7 cellular contexts compared by ENCODE assay signal in genomic region chr18:63850010-63850409, GRCh38. TPM values are rescaled to one million over a fixed set of nuclear protein-coding genes. Genes with fewer than 3 reads are reported as not detected.
DNase-seq lines count a peak whose midpoint lies in the region; ATAC-seq and TF ChIP-seq lines count a peak whose summit lies in the region.

No MANE protein-coding gene starts in this region.

- no peaks in the 10 kb centered on the region for H3K27me3 ChIP-seq in GM23338 (ENCODE audit: insufficient read depth)

- H3K4me2 ChIP-seq in GM23338: no peak overlapping the region

- DNase-seq in GM23338 (ENCODE audit: low spot score): peak; percentile 76
- peak; percentile 39 for DNase-seq in NCI-H1105 (lab: John Stamatoyannopoulos, UW)
- no peak for DNase-seq in astrocyte of the spinal cord (ENCODE audit: low read depth, low spot score)
- no peak for DNase-seq in osteocyte (ENCODE audit: extremely low spot score, unreplicated experiment)
- no peak for DNase-seq in T-cell
- no peak for DNase-seq in ureter (ENCODE audit: low spot score)

- no peaks in the 10 kb centered on the region for H3K79me2 ChIP-seq in GM23338 (replicated peaks; ENCODE audit: insufficient read depth)

- no peaks in the 10 kb centered on the region for H4K20me1 ChIP-seq in GM23338 (replicated peaks; ENCODE audit: insufficient read depth)

- no peaks in the 10 kb centered on the region for H3K36me3 Mint-ChIP-seq in GM23338 (ENCODE audit: low read depth)
- no peaks in the 10 kb centered on the region for H3K36me3 Mint-ChIP-seq in osteocyte (ENCODE audit: unreplicated experiment)
- H3K36me3 Mint-ChIP-seq in T-cell: no peaks in the 10 kb centered on the region

- H3K36me3 ChIP-seq in GM23338 (ENCODE audit: insufficient read depth): no peaks in the 10 kb centered on the region

- H3K27me3 Mint-ChIP-seq in GM23338 (ENCODE audit: insufficient read depth, low read depth, poor library complexity) (no peaks in the 10 kb centered on the region), osteocyte (ENCODE audit: unreplicated experiment) (peaks cover 41% of the 10 kb centered on the region), T-cell (peaks cover 0 to 10% of the 10 kb centered on the region in 2 donors)

- H3K27ac ChIP-seq in GM23338 (ENCODE audit: low read depth): no peak overlapping the region

- no peaks in the 10 kb centered on the region for H3K4me1 Mint-ChIP-seq in GM23338
- no peaks in the 10 kb centered on the region for H3K4me1 Mint-ChIP-seq in osteocyte (ENCODE audit: unreplicated experiment)
- H3K4me1 Mint-ChIP-seq in T-cell: no peaks in the 10 kb centered on the region

- no peak overlapping the region for H3K4me3 Mint-ChIP-seq in GM23338
- H3K4me3 Mint-ChIP-seq in osteocyte (ENCODE audit: unreplicated experiment): no peak overlapping the region
- no peak overlapping the region for H3K4me3 Mint-ChIP-seq in T-cell

- H3K9me2 ChIP-seq in GM23338 (ENCODE audit: insufficient read depth): no peaks in the 10 kb centered on the region

- no peak overlapping the region for H2AFZ ChIP-seq in GM23338

- peak; percentile 54; the same call in 2 of the 3 replicates for TF ChIP-seq CTCF in GM12872 (IDR thresholded peaks at IDR 0.05; ENCODE audit: insufficient read depth, low read depth, low read length)
- peak; percentile 65 to 78 for TF ChIP-seq CTCF in GM23338 (conservative IDR thresholded peaks at IDR 0.05; ENCODE audit: low read depth in 2 of 2)
- TF ChIP-seq CTCF in astrocyte of the spinal cord (IDR thresholded peaks at IDR 0.05; ENCODE audit: low read depth, low read length): peak; percentile 65
- TF ChIP-seq CTCF in osteocyte (IDR thresholded peaks at IDR 0.05): peak; percentile 54

- POLR2A ChIA-PET in T-cell (lab: Charles Lee): no interaction called here

- H3K4me1 ChIP-seq in GM23338 (ENCODE audit: insufficient read depth): no peaks in the 10 kb centered on the region

- no peak overlapping the region for H3K27ac Mint-ChIP-seq in GM23338
- no peak overlapping the region for H3K27ac Mint-ChIP-seq in osteocyte (ENCODE audit: unreplicated experiment)
- H3K27ac Mint-ChIP-seq in T-cell: no peak overlapping the region

- no peaks in the 10 kb centered on the region for H3F3A ChIP-seq in GM23338 (replicated peaks; ENCODE audit: low read depth)

- ATAC-seq in GM23338 (peak; percentile 95), T-cell (replicated peaks in 1 of 4) (no peak)

- H3K4me3 ChIP-seq in GM23338 (no peak overlapping the region), astrocyte of the spinal cord (ENCODE audit: low read depth, low read length) (no peak overlapping the region)

- CTCF ChIA-PET in T-cell (lab: Charles Lee): interaction anchor here in 1 of 2 donors (0.5 kb wide), 1 partner anchor 11 kb away, joined by 6 read pairs; no protein-coding TSS in a partner anchor

- in situ Hi-C loops in astrocyte of the spinal cord (cut with HindIII; ENCODE audit: low sequenced_read_pairs): no loop called here

- H3K9me3 Mint-ChIP-seq in GM23338 (no peaks in the 10 kb centered on the region), osteocyte (ENCODE audit: unreplicated experiment) (no peaks in the 10 kb centered on the region), T-cell (no peaks in the 10 kb centered on the region)

TF ChIP-seq in GM23338, 12 proteins besides CTCF, POLR2A, EP300 and RAD21 (continues in another document):
- TF ChIP-seq EZH2 (IDR thresholded peaks at IDR 0.05; ENCODE audit: low read depth, unreplicated experiment): no peak
- TF ChIP-seq ZNF114 (CRISPR knock-in tag; IDR thresholded peaks at IDR 0.05): no peak
- TF ChIP-seq, protein P1, sequence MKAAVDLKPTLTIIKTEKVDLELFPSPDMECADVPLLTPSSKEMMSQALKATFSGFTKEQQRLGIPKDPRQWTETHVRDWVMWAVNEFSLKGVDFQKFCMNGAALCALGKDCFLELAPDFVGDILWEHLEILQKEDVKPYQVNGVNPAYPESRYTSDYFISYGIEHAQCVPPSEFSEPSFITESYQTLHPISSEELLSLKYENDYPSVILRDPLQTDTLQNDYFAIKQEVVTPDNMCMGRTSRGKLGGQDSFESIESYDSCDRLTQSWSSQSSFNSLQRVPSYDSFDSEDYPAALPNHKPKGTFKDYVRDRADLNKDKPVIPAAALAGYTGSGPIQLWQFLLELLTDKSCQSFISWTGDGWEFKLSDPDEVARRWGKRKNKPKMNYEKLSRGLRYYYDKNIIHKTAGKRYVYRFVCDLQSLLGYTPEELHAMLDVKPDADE (IDR thresholded peaks at IDR 0.05): no peak
- no peak for TF ChIP-seq ZNF331 (CRISPR knock-in tag; IDR thresholded peaks at IDR 0.05; ENCODE audit: low read depth)
- no peak for TF ChIP-seq JUNB (IDR thresholded peaks at IDR 0.05; ENCODE audit: unreplicated experiment)
- TF ChIP-seq POLR2AphosphoS5 (IDR thresholded peaks at IDR 0.05; ENCODE audit: low read depth): no peak
- TF ChIP-seq NANOG (IDR thresholded peaks at IDR 0.05; ENCODE audit: borderline replicate concordance): no peak
- TF ChIP-seq, protein P2, sequence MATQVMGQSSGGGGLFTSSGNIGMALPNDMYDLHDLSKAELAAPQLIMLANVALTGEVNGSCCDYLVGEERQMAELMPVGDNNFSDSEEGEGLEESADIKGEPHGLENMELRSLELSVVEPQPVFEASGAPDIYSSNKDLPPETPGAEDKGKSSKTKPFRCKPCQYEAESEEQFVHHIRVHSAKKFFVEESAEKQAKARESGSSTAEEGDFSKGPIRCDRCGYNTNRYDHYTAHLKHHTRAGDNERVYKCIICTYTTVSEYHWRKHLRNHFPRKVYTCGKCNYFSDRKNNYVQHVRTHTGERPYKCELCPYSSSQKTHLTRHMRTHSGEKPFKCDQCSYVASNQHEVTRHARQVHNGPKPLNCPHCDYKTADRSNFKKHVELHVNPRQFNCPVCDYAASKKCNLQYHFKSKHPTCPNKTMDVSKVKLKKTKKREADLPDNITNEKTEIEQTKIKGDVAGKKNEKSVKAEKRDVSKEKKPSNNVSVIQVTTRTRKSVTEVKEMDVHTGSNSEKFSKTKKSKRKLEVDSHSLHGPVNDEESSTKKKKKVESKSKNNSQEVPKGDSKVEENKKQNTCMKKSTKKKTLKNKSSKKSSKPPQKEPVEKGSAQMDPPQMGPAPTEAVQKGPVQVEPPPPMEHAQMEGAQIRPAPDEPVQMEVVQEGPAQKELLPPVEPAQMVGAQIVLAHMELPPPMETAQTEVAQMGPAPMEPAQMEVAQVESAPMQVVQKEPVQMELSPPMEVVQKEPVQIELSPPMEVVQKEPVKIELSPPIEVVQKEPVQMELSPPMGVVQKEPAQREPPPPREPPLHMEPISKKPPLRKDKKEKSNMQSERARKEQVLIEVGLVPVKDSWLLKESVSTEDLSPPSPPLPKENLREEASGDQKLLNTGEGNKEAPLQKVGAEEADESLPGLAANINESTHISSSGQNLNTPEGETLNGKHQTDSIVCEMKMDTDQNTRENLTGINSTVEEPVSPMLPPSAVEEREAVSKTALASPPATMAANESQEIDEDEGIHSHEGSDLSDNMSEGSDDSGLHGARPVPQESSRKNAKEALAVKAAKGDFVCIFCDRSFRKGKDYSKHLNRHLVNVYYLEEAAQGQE (IDR thresholded peaks at IDR 0.05; ENCODE audit: unreplicated experiment): no peak
- TF ChIP-seq STAT1 (IDR thresholded peaks at IDR 0.05; ENCODE audit: unreplicated experiment): no peak
- TF ChIP-seq EZH2phosphoT487 (IDR thresholded peaks at IDR 0.05; ENCODE audit: unreplicated experiment): no peak

RNA-seq across cellular contexts. Expression of gene SERPINB2, which starts 37.5 kb away (rescaled TPM):
- total RNA-seq in GM23338 (2014; rRNA removed; shearing (Covaris generic)): not detected in 2 replicates
- not detected in 2 replicates for polyA plus RNA-seq in GM23338 (2016; fragmentation: Nextera tagmentation; extraction: Ambion mirVana)
- total RNA-seq in osteocyte (not detected in 2 replicates), T-cell (not detected), ureter (not detected)

RNA-seq across cellular contexts. Expression of gene SERPINB10, which starts 57.7 kb away (rescaled TPM):
- not detected in 2 replicates for total RNA-seq in GM23338 (2014; rRNA removed; shearing (Covaris generic))
- polyA plus RNA-seq in GM23338 (2016; fragmentation: Nextera tagmentation; extraction: Ambion mirVana): not detected in 2 replicates
- not detected in 2 replicates for total RNA-seq in osteocyte
- total RNA-seq in T-cell: not detected
- total RNA-seq in ureter: not detected

Comparison
In these comparisons a context has a peak if more than half of its experiments do, and no peak if none do; other contexts are left out.
1. DNase-seq: peak in GM23338 (single experiment) and NCI-H1105 (single experiment); none in astrocyte of the spinal cord (single experiment), osteocyte (single experiment), T-cell (0 of 34) and ureter (single experiment).
2. Peak in every context shown above with its lines, with median percentiles within 50 percentile points of each other: CTCF ChIP-seq.